9 cellular contexts compared by ENCODE assay signal in genomic region chr13:19927117-19927734, GRCh38.
DNase-seq lines count a peak whose midpoint lies in the region; ATAC-seq and TF ChIP-seq lines count a peak whose summit lies in the region.
"Had no signal": no experiment of that assay in that cellular context is flagged by ENCODE, and none has a peak within 500 bp of the region (broad histone marks: within the 10 kb centered on the region; RNA-seq: fewer than 3 reads in every experiment).

No MANE protein-coding gene starts in this region.

- no peaks in the 10 kb centered on the region for H3K9me3 Mint-ChIP-seq in memory B cell

- no peaks in the 10 kb centered on the region for H3F3A ChIP-seq in MM.1S (ENCODE audit: insufficient read depth, low read length)

- in situ Hi-C loops in brain microvascular endothelial cell (cut with HindIII; ENCODE audit: low pct_ligation_motif_present, low sequenced_read_pairs): no loop called here

- H3K27me3 Mint-ChIP-seq in memory B cell: peaks cover 5% of the 10 kb centered on the region

- H3K27me3 ChIP-seq in MM.1S (replicated peaks; ENCODE audit: insufficient read depth, low read length) (no peaks in the 10 kb centered on the region), brain microvascular endothelial cell (replicated peaks) (no peaks in the 10 kb centered on the region)
- H3K27me3 ChIP-seq: SJSA1 had no signal

- H4K20me1 ChIP-seq in MM.1S (ENCODE audit: insufficient read depth, low read length): no peaks in the 10 kb centered on the region

- H3K4me3 ChIP-seq in MM.1S (ENCODE audit: low read length): no peak overlapping the region
- no peak overlapping the region for H3K4me3 ChIP-seq in brain microvascular endothelial cell (ENCODE audit: low read depth, low read length)
- H3K4me3 ChIP-seq: SJSA1 had no signal

- no peaks in the 10 kb centered on the region for H3K4me1 ChIP-seq in MM.1S (ENCODE audit: low read length)
- H3K4me1 ChIP-seq: SJSA1 had no signal

- no peak overlapping the region for H3K4me3 Mint-ChIP-seq in memory B cell

- no peaks in the 10 kb centered on the region for H3K9me2 ChIP-seq in MM.1S (replicated peaks; ENCODE audit: insufficient read depth, low read length)

- H3K36me3 ChIP-seq in MM.1S (replicated peaks; ENCODE audit: insufficient read depth, low read length) (no peaks in the 10 kb centered on the region), brain microvascular endothelial cell (replicated peaks) (no peaks in the 10 kb centered on the region)
- H3K36me3 ChIP-seq: SJSA1 had no signal

- H3K4me2 ChIP-seq in MM.1S (ENCODE audit: low read depth, low read length): no peak overlapping the region

- H3K27ac Mint-ChIP-seq in memory B cell: no peak overlapping the region

- ATAC-seq in memory B cell (ENCODE audit: low read depth) (peak; percentile 72), HG03097 (IDR thresholded peaks at IDR 0.05; ENCODE audit: low FRiP score, unreplicated experiment) (no peak), GM21786 (IDR thresholded peaks at IDR 0.05; ENCODE audit: unreplicated experiment) (no peak), GM21528 (IDR thresholded peaks at IDR 0.05; ENCODE audit: low FRiP score, unreplicated experiment) (no peak)

- H3K9me3 ChIP-seq in MM.1S (replicated peaks; ENCODE audit: insufficient read depth, low read length): no peaks in the 10 kb centered on the region
- H3K9me3 ChIP-seq: SJSA1 had no signal

- H3K27ac ChIP-seq in MM.1S (ENCODE audit: low read length) (no peak overlapping the region), brain microvascular endothelial cell (no peak overlapping the region)
- H3K27ac ChIP-seq: SJSA1 had no signal

- no peak overlapping the region for H2AFZ ChIP-seq in MM.1S (ENCODE audit: low read length)

- DNase-seq in DMS53 treated with DMSO at 0.1 percent for 48 hours (lab: John Stamatoyannopoulos, UW; ENCODE audit: unreplicated experiment): peak; percentile 26
- peak; percentile 28 for DNase-seq in MM.1S
- DNase-seq in brain microvascular endothelial cell: no peak
- DNase-seq in memory B cell (ENCODE audit: low spot score in 2 of 2): peak in 1 of 2 donors; percentile 4
- no peak for DNase-seq in NCI-H1436 treated with DMSO at 0.1 percent for 48 hours (lab: John Stamatoyannopoulos, UW)

- no peaks in the 10 kb centered on the region for H3K36me3 Mint-ChIP-seq in memory B cell

- H3K9ac ChIP-seq in MM.1S (ENCODE audit: low read length): no peak overlapping the region

- H3K79me2 ChIP-seq in MM.1S (ENCODE audit: low read length): no peaks in the 10 kb centered on the region

- H3K4me1 Mint-ChIP-seq in memory B cell: peaks cover 3% of the 10 kb centered on the region

- TF ChIP-seq CTCF in MM.1S (IDR thresholded peaks at IDR 0.05; ENCODE audit: low read length) (peak; percentile 42), brain microvascular endothelial cell (IDR thresholded peaks at IDR 0.05; ENCODE audit: low read depth, low read length, missing control alignments) (peak; percentile 45)

Comparison
In these comparisons a context has a peak if more than half of its experiments do, and no peak if none do; other contexts are left out.
1. DNase-seq: peak in DMS53 treated with DMSO at 0.1 percent for 48 hours (single experiment) and MM.1S (single experiment); none in brain microvascular endothelial cell (single experiment) and NCI-H1436 treated with DMSO at 0.1 percent for 48 hours (single experiment).